8 cellular contexts compared by ENCODE assay signal in the genomic region with DNA sequence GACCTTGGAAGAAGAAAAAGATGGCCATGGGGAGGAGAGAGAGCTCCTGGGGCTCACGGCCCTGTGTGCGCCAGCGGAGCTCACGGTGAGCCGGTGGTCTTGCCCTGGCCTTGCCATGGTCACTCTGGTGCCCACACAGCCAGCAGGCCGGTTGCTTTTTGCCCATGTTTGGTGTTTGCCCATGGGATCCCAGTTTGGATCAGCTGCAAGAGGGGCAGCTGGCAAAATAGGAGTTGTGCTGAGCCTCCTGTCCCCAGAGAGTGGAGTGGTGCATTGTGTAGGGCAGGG. TPM values are rescaled to one million over a fixed set of nuclear protein-coding genes. Genes with fewer than 3 reads are reported as not detected.
A peak's percentile ranks its signal among the peaks of the same experiment; 100 is the strongest.
DNase-seq lines count a peak whose midpoint lies in the region; ATAC-seq and TF ChIP-seq lines count a peak whose summit lies in the region.

No MANE protein-coding gene starts in this region.

- H4K20me1 ChIP-seq in smooth muscle cell (ENCODE audit: low read depth), result no peaks in the 10 kb centered on the region

- DNase-seq in activated T-helper 1 cell treated with anti-CD3 and anti-CD28 coated beads, Interleukin-12 subunit alpha, Interleukin-12 subunit beta, Interleukin-2, Interleukin-4 antibody, amounts not matched to agents 30 ng/mL and 10 ng/mL and 1 ng/mL, durations not matched to agents 14 hours and 24 hours and 36 hours (ENCODE audit: low spot score), result no peak
- DNase-seq in smooth muscle cell (lab: John Stamatoyannopoulos, UW; ENCODE audit: unreplicated experiment) (no peak), GM19240 (ENCODE audit: insufficient read length, low spot score) (no peak), NCI-H510A (lab: John Stamatoyannopoulos, UW) (no peak), EL (no peak)

- peaks cover 29% of the 10 kb centered on the region for H3K36me3 Mint-ChIP-seq in activated T-helper 1 cell treated with anti-CD3 and anti-CD28 coated beads, Interleukin-12 subunit alpha, Interleukin-12 subunit beta, Interleukin-2, Interleukin-4 antibody, amounts not matched to agents 30 ng/mL and 10 ng/mL and 1 ng/mL, durations not matched to agents 14 hours and 24 hours and 36 hours (ENCODE audit: low read depth)

- H2AFZ ChIP-seq in smooth muscle cell (ENCODE audit: low read depth), result no peak overlapping the region

- H3K27me3 Mint-ChIP-seq in activated T-helper 1 cell treated with anti-CD3 and anti-CD28 coated beads, Interleukin-12 subunit alpha, Interleukin-12 subunit beta, Interleukin-2, Interleukin-4 antibody, amounts not matched to agents 30 ng/mL and 10 ng/mL and 1 ng/mL, durations not matched to agents 14 hours and 24 hours and 36 hours (ENCODE audit: insufficient read depth), result no peaks in the 10 kb centered on the region

- H3K27ac ChIP-seq in HUES48 (ENCODE audit: low read depth, low read length) (no peak overlapping the region), smooth muscle cell (ENCODE audit: low read depth) (no peak overlapping the region)

- peaks cover 63% of the 10 kb centered on the region for H3K4me1 Mint-ChIP-seq in activated T-helper 1 cell treated with anti-CD3 and anti-CD28 coated beads, Interleukin-12 subunit alpha, Interleukin-12 subunit beta, Interleukin-2, Interleukin-4 antibody, amounts not matched to agents 30 ng/mL and 10 ng/mL and 1 ng/mL, durations not matched to agents 14 hours and 24 hours and 36 hours (ENCODE audit: low read depth)

- 65% methylated on average over 6 of the region's 6 CpGs for WGBS in smooth muscle cell (ENCODE audit: low lambda C conversion rate)

- peak overlapping the region; percentile 92 for H3K4me3 ChIP-seq in HUES48 (ENCODE audit: low read depth, low read length)
- peak overlapping the region; percentile 88 for H3K4me3 ChIP-seq in iPS-11a (ENCODE audit: low read depth, low read length)
- H3K4me3 ChIP-seq in smooth muscle cell, result peak overlapping the region; percentile 72

- H3K36me3 ChIP-seq in HUES48 (ENCODE audit: control insufficient read depth, insufficient read depth, low read length), result no peaks in the 10 kb centered on the region
- no peaks in the 10 kb centered on the region for H3K36me3 ChIP-seq in smooth muscle cell (ENCODE audit: low read depth)

- ATAC-seq in GM21576 (IDR thresholded peaks at IDR 0.05; ENCODE audit: unreplicated experiment), result no peak

- peaks cover 18% of the 10 kb centered on the region for H3F3A ChIP-seq in smooth muscle cell (ENCODE audit: low read depth)

- intact Hi-C loops in activated T-helper 1 cell treated with anti-CD3 and anti-CD28 coated beads, Interleukin-12 subunit alpha, Interleukin-12 subunit beta, Interleukin-2, Interleukin-4 antibody, amounts not matched to agents 30 ng/mL and 10 ng/mL and 1 ng/mL, durations not matched to agents 14 hours and 24 hours and 36 hours (cut with micrococcal nuclease), result no loop called here

- H3K9me3 ChIP-seq in HUES48 (ENCODE audit: control insufficient read depth, insufficient read depth, low read length), result no peaks in the 10 kb centered on the region
- no peaks in the 10 kb centered on the region for H3K9me3 ChIP-seq in smooth muscle cell (replicated peaks; ENCODE audit: low read depth)

- no peak for TF ChIP-seq CTCF in smooth muscle cell (IDR thresholded peaks at IDR 0.05; ENCODE audit: borderline replicate concordance, insufficient read depth, poor library complexity, severe bottlenecking)

- peaks cover 8% of the 10 kb centered on the region for H3K79me2 ChIP-seq in smooth muscle cell (ENCODE audit: low read depth)

- H3K27ac Mint-ChIP-seq in activated T-helper 1 cell treated with anti-CD3 and anti-CD28 coated beads, Interleukin-12 subunit alpha, Interleukin-12 subunit beta, Interleukin-2, Interleukin-4 antibody, amounts not matched to agents 30 ng/mL and 10 ng/mL and 1 ng/mL, durations not matched to agents 14 hours and 24 hours and 36 hours, result peak overlapping the region; percentile 91

- peaks cover 46% of the 10 kb centered on the region for H3K4me1 ChIP-seq in HUES48 (ENCODE audit: control insufficient read depth, insufficient read depth, low read length)
- peaks cover 41% of the 10 kb centered on the region for H3K4me1 ChIP-seq in smooth muscle cell (ENCODE audit: low read depth)

- H3K4me2 ChIP-seq in smooth muscle cell, result peak overlapping the region; percentile 83

- H3K9ac ChIP-seq in HUES48 (ENCODE audit: low read depth, low read length) (0 out of 2 replicates have a peak overlapping the region, but pooled peaks have one; percentile 12), smooth muscle cell (ENCODE audit: low read depth) (no peak overlapping the region)

- no peaks in the 10 kb centered on the region for H3K27me3 ChIP-seq in HUES48 (ENCODE audit: control insufficient read depth, insufficient read depth, low read length)
- H3K27me3 ChIP-seq in smooth muscle cell (ENCODE audit: low read depth), result no peaks in the 10 kb centered on the region

- peak overlapping the region; percentile 95 for H3K4me3 Mint-ChIP-seq in activated T-helper 1 cell treated with anti-CD3 and anti-CD28 coated beads, Interleukin-12 subunit alpha, Interleukin-12 subunit beta, Interleukin-2, Interleukin-4 antibody, amounts not matched to agents 30 ng/mL and 10 ng/mL and 1 ng/mL, durations not matched to agents 14 hours and 24 hours and 36 hours

- H3K9me3 Mint-ChIP-seq in activated T-helper 1 cell treated with anti-CD3 and anti-CD28 coated beads, Interleukin-12 subunit alpha, Interleukin-12 subunit beta, Interleukin-2, Interleukin-4 antibody, amounts not matched to agents 30 ng/mL and 10 ng/mL and 1 ng/mL, durations not matched to agents 14 hours and 24 hours and 36 hours, result no peaks in the 10 kb centered on the region

RNA-seq across cellular contexts. Expression of a gene that starts 1.6 kb away (rescaled TPM):
- total RNA-seq in activated T-helper 1 cell treated with anti-CD3 and anti-CD28 coated beads, Interleukin-12 subunit alpha, Interleukin-12 subunit beta, Interleukin-2, Interleukin-4 antibody, amounts not matched to agents 30 ng/mL and 10 ng/mL and 1 ng/mL, durations not matched to agents 14 hours and 24 hours and 36 hours, result 142 and 153 TPM in 2 replicates
- 12.4 and 23.2 TPM in 2 replicates for total RNA-seq in smooth muscle cell
- 31.9 and 38.8 TPM in 2 replicates for polyA plus RNA-seq in smooth muscle cell

RNA-seq across cellular contexts. Expression of a gene that starts 12.9 kb away (rescaled TPM):
- total RNA-seq in activated T-helper 1 cell treated with anti-CD3 and anti-CD28 coated beads, Interleukin-12 subunit alpha, Interleukin-12 subunit beta, Interleukin-2, Interleukin-4 antibody, amounts not matched to agents 30 ng/mL and 10 ng/mL and 1 ng/mL, durations not matched to agents 14 hours and 24 hours and 36 hours, result 6.0 and 6.1 TPM in 2 replicates
- total RNA-seq in smooth muscle cell, result not detected in 2 replicates
- polyA plus RNA-seq in smooth muscle cell, result 0.16 TPM in 1 of 2 replicates, not detected in the other

RNA-seq across cellular contexts. Expression of a gene that starts 26.2 kb away (rescaled TPM):
- total RNA-seq in activated T-helper 1 cell treated with anti-CD3 and anti-CD28 coated beads, Interleukin-12 subunit alpha, Interleukin-12 subunit beta, Interleukin-2, Interleukin-4 antibody, amounts not matched to agents 30 ng/mL and 10 ng/mL and 1 ng/mL, durations not matched to agents 14 hours and 24 hours and 36 hours, result 69.0 and 70.8 TPM in 2 replicates
- total RNA-seq in smooth muscle cell, result 21.4 and 23.5 TPM in 2 replicates
- 42.5 and 48.3 TPM in 2 replicates for polyA plus RNA-seq in smooth muscle cell

RNA-seq across cellular contexts. Expression of a gene that starts 37.3 kb away (rescaled TPM):
- total RNA-seq in activated T-helper 1 cell treated with anti-CD3 and anti-CD28 coated beads, Interleukin-12 subunit alpha, Interleukin-12 subunit beta, Interleukin-2, Interleukin-4 antibody, amounts not matched to agents 30 ng/mL and 10 ng/mL and 1 ng/mL, durations not matched to agents 14 hours and 24 hours and 36 hours, result not detected in 2 replicates
- not detected in 2 replicates for total RNA-seq in smooth muscle cell
- not detected in 2 replicates for polyA plus RNA-seq in smooth muscle cell
